ENCODE assay signal across 2 cellular contexts in the genomic region with DNA sequence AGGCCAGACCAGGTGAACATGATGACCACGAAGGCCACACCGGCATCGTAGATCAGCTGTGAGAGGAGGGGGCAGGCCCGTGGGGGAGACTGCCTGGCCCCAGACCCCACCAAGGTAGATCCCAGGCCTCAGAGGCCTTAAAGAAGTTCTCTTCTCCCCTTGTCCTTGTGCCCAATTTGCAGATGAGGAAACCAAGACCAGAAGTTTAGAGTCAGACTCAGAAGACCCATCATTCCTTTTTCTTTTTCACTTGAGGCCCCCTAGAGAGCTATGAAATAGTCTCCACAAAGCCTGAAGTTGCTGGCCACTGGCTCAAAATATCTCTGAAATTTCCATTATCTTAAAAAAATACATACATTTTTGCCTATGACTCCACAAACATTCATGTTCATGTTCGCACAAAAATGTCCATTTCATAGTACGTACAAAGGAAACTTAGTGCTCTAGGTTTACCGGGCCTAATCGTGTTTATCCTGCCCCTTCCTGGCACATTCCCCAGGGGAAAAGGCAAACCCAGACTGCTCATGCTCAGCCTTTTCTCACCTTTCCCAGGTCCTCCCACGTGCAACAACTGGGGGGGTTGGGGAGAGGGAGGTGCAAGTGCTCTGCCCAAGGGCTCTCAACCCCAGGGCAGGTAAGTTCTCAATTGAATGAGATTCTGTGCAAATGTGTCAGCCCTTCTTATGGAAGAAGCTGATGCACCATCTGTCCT.
TF ChIP-seq lines count a peak whose summit lies in the region.

No MANE protein-coding gene starts in this region.

TF ChIP-seq in WTC11, 78 proteins besides CTCF, POLR2A, EP300 and RAD21 (continued from another document):
- TF ChIP-seq, protein P1, sequence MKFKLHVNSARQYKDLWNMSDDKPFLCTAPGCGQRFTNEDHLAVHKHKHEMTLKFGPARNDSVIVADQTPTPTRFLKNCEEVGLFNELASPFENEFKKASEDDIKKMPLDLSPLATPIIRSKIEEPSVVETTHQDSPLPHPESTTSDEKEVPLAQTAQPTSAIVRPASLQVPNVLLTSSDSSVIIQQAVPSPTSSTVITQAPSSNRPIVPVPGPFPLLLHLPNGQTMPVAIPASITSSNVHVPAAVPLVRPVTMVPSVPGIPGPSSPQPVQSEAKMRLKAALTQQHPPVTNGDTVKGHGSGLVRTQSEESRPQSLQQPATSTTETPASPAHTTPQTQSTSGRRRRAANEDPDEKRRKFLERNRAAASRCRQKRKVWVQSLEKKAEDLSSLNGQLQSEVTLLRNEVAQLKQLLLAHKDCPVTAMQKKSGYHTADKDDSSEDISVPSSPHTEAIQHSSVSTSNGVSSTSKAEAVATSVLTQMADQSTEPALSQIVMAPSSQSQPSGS (CRISPR knock-in tag; IDR thresholded peaks at IDR 0.05; ENCODE audit: borderline replicate concordance, low read depth), result no peak
- TF ChIP-seq TEAD1 (CRISPR knock-in tag; IDR thresholded peaks at IDR 0.05), result no peak
- no peak for TF ChIP-seq NR2C2 (CRISPR knock-in tag; IDR thresholded peaks at IDR 0.05)

TF ChIP-seq in liver, 16 proteins besides CTCF, POLR2A, EP300 and RAD21 (continued from another document):
- TF ChIP-seq, protein P2, sequence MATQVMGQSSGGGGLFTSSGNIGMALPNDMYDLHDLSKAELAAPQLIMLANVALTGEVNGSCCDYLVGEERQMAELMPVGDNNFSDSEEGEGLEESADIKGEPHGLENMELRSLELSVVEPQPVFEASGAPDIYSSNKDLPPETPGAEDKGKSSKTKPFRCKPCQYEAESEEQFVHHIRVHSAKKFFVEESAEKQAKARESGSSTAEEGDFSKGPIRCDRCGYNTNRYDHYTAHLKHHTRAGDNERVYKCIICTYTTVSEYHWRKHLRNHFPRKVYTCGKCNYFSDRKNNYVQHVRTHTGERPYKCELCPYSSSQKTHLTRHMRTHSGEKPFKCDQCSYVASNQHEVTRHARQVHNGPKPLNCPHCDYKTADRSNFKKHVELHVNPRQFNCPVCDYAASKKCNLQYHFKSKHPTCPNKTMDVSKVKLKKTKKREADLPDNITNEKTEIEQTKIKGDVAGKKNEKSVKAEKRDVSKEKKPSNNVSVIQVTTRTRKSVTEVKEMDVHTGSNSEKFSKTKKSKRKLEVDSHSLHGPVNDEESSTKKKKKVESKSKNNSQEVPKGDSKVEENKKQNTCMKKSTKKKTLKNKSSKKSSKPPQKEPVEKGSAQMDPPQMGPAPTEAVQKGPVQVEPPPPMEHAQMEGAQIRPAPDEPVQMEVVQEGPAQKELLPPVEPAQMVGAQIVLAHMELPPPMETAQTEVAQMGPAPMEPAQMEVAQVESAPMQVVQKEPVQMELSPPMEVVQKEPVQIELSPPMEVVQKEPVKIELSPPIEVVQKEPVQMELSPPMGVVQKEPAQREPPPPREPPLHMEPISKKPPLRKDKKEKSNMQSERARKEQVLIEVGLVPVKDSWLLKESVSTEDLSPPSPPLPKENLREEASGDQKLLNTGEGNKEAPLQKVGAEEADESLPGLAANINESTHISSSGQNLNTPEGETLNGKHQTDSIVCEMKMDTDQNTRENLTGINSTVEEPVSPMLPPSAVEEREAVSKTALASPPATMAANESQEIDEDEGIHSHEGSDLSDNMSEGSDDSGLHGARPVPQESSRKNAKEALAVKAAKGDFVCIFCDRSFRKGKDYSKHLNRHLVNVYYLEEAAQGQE (IDR thresholded peaks at IDR 0.05), result no peak
- TF ChIP-seq, protein P3, sequence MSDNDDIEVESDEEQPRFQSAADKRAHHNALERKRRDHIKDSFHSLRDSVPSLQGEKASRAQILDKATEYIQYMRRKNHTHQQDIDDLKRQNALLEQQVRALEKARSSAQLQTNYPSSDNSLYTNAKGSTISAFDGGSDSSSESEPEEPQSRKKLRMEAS (IDR thresholded peaks at IDR 0.05), result peak; percentile 76
- TF ChIP-seq JUND (IDR thresholded peaks at IDR 0.05) (no peak), FOXA2 (IDR thresholded peaks at IDR 0.05) (peak; percentile 29), SP1 (IDR thresholded peaks at IDR 0.05) (peak; percentile 36), FOXA1 (IDR thresholded peaks at IDR 0.05) (no peak), HNF4A (conservative IDR thresholded peaks at IDR 0.05) (peak; percentile 27 to 66), HNF4G (IDR thresholded peaks at IDR 0.05) (no peak)
- TF ChIP-seq, protein P4, sequence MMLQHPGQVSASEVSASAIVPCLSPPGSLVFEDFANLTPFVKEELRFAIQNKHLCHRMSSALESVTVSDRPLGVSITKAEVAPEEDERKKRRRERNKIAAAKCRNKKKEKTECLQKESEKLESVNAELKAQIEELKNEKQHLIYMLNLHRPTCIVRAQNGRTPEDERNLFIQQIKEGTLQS (IDR thresholded peaks at IDR 0.05), result no peak
TF ChIP-seq in liver: peak in this region for 6.
